Comparison of ENCODE assay signal across 8 cellular contexts in the genomic region with DNA sequence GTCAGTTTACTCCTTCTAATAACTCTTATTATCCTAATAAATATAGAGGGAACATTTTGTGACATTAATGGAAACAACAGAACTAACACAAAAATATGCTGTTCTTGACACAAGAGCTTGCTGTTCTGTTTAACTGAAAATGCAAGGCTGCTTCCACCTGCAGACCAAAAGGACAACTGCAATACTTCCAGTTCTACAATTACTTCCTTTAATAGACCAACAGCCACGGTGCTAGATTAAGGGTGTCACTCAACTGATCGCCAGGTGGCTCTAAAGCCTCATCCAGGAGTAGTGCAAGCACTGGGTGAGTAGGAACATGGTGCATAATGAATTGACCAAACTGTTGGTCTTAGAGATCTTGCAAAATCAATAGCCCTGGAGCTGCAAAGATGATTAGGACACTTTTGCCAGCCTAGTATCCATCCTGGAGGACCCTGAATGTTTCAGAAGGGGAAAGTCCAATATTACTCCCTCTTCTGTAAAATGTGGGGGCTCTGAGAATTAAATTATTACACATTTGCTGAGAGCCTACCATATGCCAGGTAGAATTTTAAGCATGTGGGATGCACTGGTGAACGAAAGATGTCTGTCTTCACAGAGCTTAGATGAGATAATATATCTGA. TPM values are rescaled to one million over a fixed set of nuclear protein-coding genes. Genes with fewer than 3 reads are reported as not detected.
DNase-seq lines count a peak whose midpoint lies in the region; ATAC-seq and TF ChIP-seq lines count a peak whose summit lies in the region.

No MANE protein-coding gene starts in this region.

- H3K4me1 Mint-ChIP-seq in osteocyte (ENCODE audit: unreplicated experiment), result peaks cover 55% of the 10 kb centered on the region

- no peaks in the 10 kb centered on the region for H3K36me3 Mint-ChIP-seq in osteocyte (ENCODE audit: unreplicated experiment)

- TF ChIP-seq CTCF in osteocyte (IDR thresholded peaks at IDR 0.05), result peak; percentile 65

- ATAC-seq in GM19463 (IDR thresholded peaks at IDR 0.05; ENCODE audit: unreplicated experiment) (peak; percentile 81), HG03460 (IDR thresholded peaks at IDR 0.05; ENCODE audit: unreplicated experiment) (peak; percentile 89)

- H3K27me3 Mint-ChIP-seq in osteocyte (ENCODE audit: unreplicated experiment), result no peaks in the 10 kb centered on the region

- DNase-seq in EH (ENCODE audit: low read depth) (peak; percentile 42), OCI-M2 (lab: John Stamatoyannopoulos, UW; ENCODE audit: unreplicated experiment) (peak; percentile 12), epithelial cell of prostate (ENCODE audit: low read depth, low spot score) (no peak), osteocyte (ENCODE audit: extremely low spot score, unreplicated experiment) (no peak), NCI-H2196 treated with DMSO at 0.1 percent for 48 hours (lab: John Stamatoyannopoulos, UW; ENCODE audit: unreplicated experiment) (no peak)
- no peak for DNase-seq in NK-92 treated with Interleukin-12 subunit alpha and Interleukin-12 subunit beta, amount 100 ng/mL, for 24 hours (lab: John Stamatoyannopoulos, UW)

- H3K27ac ChIP-seq in epithelial cell of prostate, result peak overlapping the region; percentile 88

- no peak overlapping the region for H3K4me3 Mint-ChIP-seq in osteocyte (ENCODE audit: unreplicated experiment)

- H3K9me3 Mint-ChIP-seq in osteocyte (ENCODE audit: unreplicated experiment), result peaks cover 1% of the 10 kb centered on the region

- peak overlapping the region; percentile 27 for H3K27ac Mint-ChIP-seq in osteocyte (ENCODE audit: unreplicated experiment)

RNA-seq across cellular contexts. Expression of gene CLDN16, which starts 3.6 kb away (rescaled TPM):
- not detected in 2 replicates for total RNA-seq in osteocyte

Comparison
In these comparisons a context has a peak if more than half of its experiments do, and no peak if none do; other contexts are left out.
1. DNase-seq: peak in EH (single experiment) and OCI-M2 (single experiment); none in epithelial cell of prostate (single experiment), osteocyte (single experiment), NCI-H2196 treated with DMSO at 0.1 percent for 48 hours (single experiment) and NK-92 treated with Interleukin-12 subunit alpha and Interleukin-12 subunit beta, amount 100 ng/mL, for 24 hours (single experiment).